ENCODE assay signal across 20 cellular contexts in genomic region chr12:132146098-132146497, GRCh38. TPM values are rescaled to one million over a fixed set of nuclear protein-coding genes. Genes with fewer than 3 reads are reported as not detected.
DNase-seq lines count a peak whose midpoint lies in the region; ATAC-seq and TF ChIP-seq lines count a peak whose summit lies in the region.
"Had no signal": no experiment of that assay in that cellular context is flagged by ENCODE, and none has a peak within 500 bp of the region (broad histone marks: within the 10 kb centered on the region; RNA-seq: fewer than 3 reads in every experiment).

No MANE protein-coding gene starts in this region.

- CTCF ChIA-PET in A673 (lab: Charles Lee), result no interaction called here
- CTCF ChIA-PET in CD4-positive, alpha-beta memory T cell (lab: Charles Lee; ENCODE audit: partially characterized antibody), result interaction anchor here (1.6 to 2.4 kb wide), 2 partner anchors 8 to 268 kb away, joined by 3 to 8 read pairs; no protein-coding TSS in a partner anchor
- CTCF ChIA-PET in naive thymus-derived CD4-positive, alpha-beta T cell (lab: Charles Lee), result no interaction called here

- peaks cover 12 to 19% of the 10 kb centered on the region in 2 donors for H3K36me3 Mint-ChIP-seq in CD4-positive, alpha-beta memory T cell
- H3K36me3 Mint-ChIP-seq in activated T-helper 17 cell treated with anti-CD3 and anti-CD28 coated beads, Interleukin-2, amount 50 U/mL, for 72 hours (ENCODE audit: low read depth), result peaks cover 35% of the 10 kb centered on the region
- H3K36me3 Mint-ChIP-seq in naive thymus-derived CD4-positive, alpha-beta T cell, result peaks cover 0 to 6% (median 0%) of the 10 kb centered on the region in 5 donors

- intact Hi-C loops in A673 (cut with micrococcal nuclease; ENCODE audit: unreplicated experiment), result no loop called here
- intact Hi-C loops in CD4-positive, alpha-beta memory T cell (cut with micrococcal nuclease), result loop anchor here (10.0 kb wide), 1 partner anchor 221 kb away; the partner anchor contains the start of gene PUS1
- intact Hi-C loops in naive thymus-derived CD4-positive, alpha-beta T cell (cut with micrococcal nuclease), result no loop called here

- no peak for ATAC-seq in activated T-helper 17 cell treated with anti-CD3 and anti-CD28 coated beads, Interleukin-2, amount 50 U/mL, for 72 hours (replicated peaks)
- ATAC-seq in naive thymus-derived CD4-positive, alpha-beta T cell, result no peak
- no peak for ATAC-seq in omental fat pad (ENCODE audit: low FRiP score)
- ATAC-seq: gastrocnemius medialis, HCT116, SK-N-SH treated with all-trans-retinoic acid at 6 μM for 48 hours had no signal

- no peaks in the 10 kb centered on the region for H3K4me1 ChIP-seq in A673 (ENCODE audit: insufficient read depth, low read length, poor library complexity, severe bottlenecking)
- peaks cover 27% of the 10 kb centered on the region for H3K4me1 ChIP-seq in CD4-positive, alpha-beta memory T cell (ENCODE audit: insufficient read depth, low read length)
- H3K4me1 ChIP-seq in naive thymus-derived CD4-positive, alpha-beta T cell (ENCODE audit: control insufficient read depth in 2 of 2, insufficient read depth in 2 of 2, low read length in 2 of 2), result peaks cover 21 to 23% of the 10 kb centered on the region in 2 donors

- TF ChIP-seq CTCF in A673 (conservative IDR thresholded peaks at IDR 0.05; ENCODE audit: low read depth, low read length) (no peak), omental fat pad (IDR thresholded peaks at IDR 0.05) (no peak)

- peaks cover 0 to 4% (median 0%) of the 10 kb centered on the region in 8 donors for H3K9me3 Mint-ChIP-seq in CD4-positive, alpha-beta memory T cell
- no peaks in the 10 kb centered on the region for H3K9me3 Mint-ChIP-seq in activated T-helper 17 cell treated with anti-CD3 and anti-CD28 coated beads, Interleukin-2, amount 50 U/mL, for 72 hours
- peaks cover 0 to 4% (median 0%) of the 10 kb centered on the region in 11 donors for H3K9me3 Mint-ChIP-seq in naive thymus-derived CD4-positive, alpha-beta T cell

- POLR2A ChIA-PET in A673 (lab: Charles Lee; ENCODE audit: low non-redundant PET), result no interaction called here
- POLR2A ChIA-PET in CD4-positive, alpha-beta memory T cell (lab: Charles Lee; ENCODE audit: partially characterized antibody), result interaction anchor here (1.0 to 3.0 kb wide), 6 partner anchors 14 to 137 kb away, joined by 3 to 9 read pairs (median 4); no protein-coding TSS in a partner anchor
- POLR2A ChIA-PET in naive thymus-derived CD4-positive, alpha-beta T cell (lab: Charles Lee), result interaction anchor here (1.2 kb wide), 1 partner anchor 76 kb away, joined by 3 read pairs; no protein-coding TSS in a partner anchor

- peaks cover 15 to 42% (median 27%) of the 10 kb centered on the region in 4 donors for H3K4me1 Mint-ChIP-seq in CD4-positive, alpha-beta memory T cell
- peaks cover 9% of the 10 kb centered on the region for H3K4me1 Mint-ChIP-seq in activated T-helper 17 cell treated with anti-CD3 and anti-CD28 coated beads, Interleukin-2, amount 50 U/mL, for 72 hours
- H3K4me1 Mint-ChIP-seq in naive thymus-derived CD4-positive, alpha-beta T cell, result peaks cover 21 to 38% (median 29%) of the 10 kb centered on the region in 7 donors

- H3K27me3 ChIP-seq in A673 (replicated peaks; ENCODE audit: insufficient read depth, low read depth, low read length, poor library complexity), result no peaks in the 10 kb centered on the region
- no peaks in the 10 kb centered on the region for H3K27me3 ChIP-seq in CD4-positive, alpha-beta memory T cell (ENCODE audit: insufficient read depth, low read length)
- H3K27me3 ChIP-seq in naive thymus-derived CD4-positive, alpha-beta T cell (ENCODE audit: control insufficient read depth in 2 of 2, insufficient read depth in 2 of 2, low read length in 2 of 2), result no peaks in the 10 kb centered on the region
- H3K27me3 ChIP-seq: gastrocnemius medialis, suprapubic skin had no signal

- TSS peak; percentile 65 for BruUV-seq in A673 (replicated peaks; lab: Mats Ljungman, UMichigan)

- H3K27ac Mint-ChIP-seq in CD4-positive, alpha-beta memory T cell, result peak overlapping the region; percentile 10 to 99 (median 72)
- peak overlapping the region; percentile 56 for H3K27ac Mint-ChIP-seq in activated T-helper 17 cell treated with anti-CD3 and anti-CD28 coated beads, Interleukin-2, amount 50 U/mL, for 72 hours
- peak overlapping the region; percentile 56 to 93 (median 90) for H3K27ac Mint-ChIP-seq in naive thymus-derived CD4-positive, alpha-beta T cell

- no peaks in the 10 kb centered on the region for H3K9me3 ChIP-seq in A673 (ENCODE audit: low read depth, low read length, poor library complexity, severe bottlenecking)
- no peaks in the 10 kb centered on the region for H3K9me3 ChIP-seq in CD4-positive, alpha-beta memory T cell (ENCODE audit: control insufficient read depth in 1 of 2, low read length in 2 of 2)
- no peaks in the 10 kb centered on the region for H3K9me3 ChIP-seq in naive thymus-derived CD4-positive, alpha-beta T cell (ENCODE audit: control insufficient read depth in 2 of 3, low read length in 3 of 3)
- H3K9me3 ChIP-seq: gastrocnemius medialis, prostate gland, suprapubic skin had no signal

- no peak overlapping the region for H3K27ac ChIP-seq in A673 (ENCODE audit: low read depth, low read length, poor library complexity, severe bottlenecking)
- no peak overlapping the region for H3K27ac ChIP-seq in CD4-positive, alpha-beta memory T cell (ENCODE audit: low read depth, low read length)
- no peak overlapping the region for H3K27ac ChIP-seq in naive thymus-derived CD4-positive, alpha-beta T cell (ENCODE audit: low read depth, low read length)
- H3K27ac ChIP-seq: C4-2B, gastrocnemius medialis, prostate gland, suprapubic skin, VCaP had no signal

- H3K27me3 Mint-ChIP-seq in CD4-positive, alpha-beta memory T cell, result peaks cover 0 to 2% of the 10 kb centered on the region in 2 donors
- no peaks in the 10 kb centered on the region for H3K27me3 Mint-ChIP-seq in activated T-helper 17 cell treated with anti-CD3 and anti-CD28 coated beads, Interleukin-2, amount 50 U/mL, for 72 hours
- H3K27me3 Mint-ChIP-seq in naive thymus-derived CD4-positive, alpha-beta T cell, result peaks cover 0 to 2% (median 0%) of the 10 kb centered on the region in 5 donors

- H3K4me3 ChIP-seq in A673 (ENCODE audit: low read depth, low read length, poor library complexity, severe bottlenecking), result no peak overlapping the region
- H3K4me3 ChIP-seq in CD4-positive, alpha-beta memory T cell (ENCODE audit: low read length in 2 of 2), result no peak overlapping the region
- H3K4me3 ChIP-seq in naive thymus-derived CD4-positive, alpha-beta T cell (ENCODE audit: low read length), result no peak overlapping the region
- H3K4me3 ChIP-seq: prostate gland had no signal

- no peak for DNase-seq in A673 (ENCODE audit: low spot score)
- DNase-seq in CD4-positive, alpha-beta memory T cell, result no peak
- no peak for DNase-seq in naive thymus-derived CD4-positive, alpha-beta T cell
- no peak for DNase-seq in HuH-7 (ENCODE audit: low spot score)
- DNase-seq in stimulated activated CD4-positive, alpha-beta T cell treated with anti-CD3 and anti-CD28 coated beads, Interleukin-12 subunit alpha, Interleukin-12 subunit beta, amount 100 ng/mL, for 4 hours, result no peak
- DNase-seq in omental fat pad (ENCODE audit: low spot score), result no peak
- DNase-seq: activated gamma-delta T cell, caudate nucleus, gastrocnemius medialis, Kasumi-1, midbrain, NCI-H1694, NCI-H524 treated with DMSO at 0.1 percent for 48 hours had no signal

- H3K4me3 Mint-ChIP-seq in CD4-positive, alpha-beta memory T cell, result peak overlapping the region; percentile 52 to 95 (median 88)
- peak overlapping the region; percentile 83 for H3K4me3 Mint-ChIP-seq in activated T-helper 17 cell treated with anti-CD3 and anti-CD28 coated beads, Interleukin-2, amount 50 U/mL, for 72 hours
- H3K4me3 Mint-ChIP-seq in naive thymus-derived CD4-positive, alpha-beta T cell, result peak overlapping the region; percentile 78 to 97 (median 90)

- H3K36me3 ChIP-seq in A673 (ENCODE audit: insufficient read depth, low read length, poor library complexity, severe bottlenecking), result peaks cover 17% of the 10 kb centered on the region
- H3K36me3 ChIP-seq in CD4-positive, alpha-beta memory T cell (ENCODE audit: insufficient read depth, low read length), result peaks cover 12% of the 10 kb centered on the region
- peaks cover 0 to 57% (median 6%) of the 10 kb centered on the region in 3 experiments for H3K36me3 ChIP-seq in naive thymus-derived CD4-positive, alpha-beta T cell (ENCODE audit: control insufficient read depth in 2 of 3, insufficient read depth in 3 of 3, low read length in 3 of 3)

RNA-seq across cellular contexts. Expression of gene NOC4L, which starts 1.8 kb away (rescaled TPM):
- 43.0 and 46.9 TPM in 2 replicates for total RNA-seq in A673 (2021)
- 10 to 100 TPM; 17.0 to 18.5 TPM for total RNA-seq in CD4-positive, alpha-beta memory T cell
- 10 to 100 TPM; 13.9 to 26.0 TPM for polyA plus RNA-seq in CD4-positive, alpha-beta memory T cell
- 10 to 100 TPM; 17.0 to 39.9 TPM for total RNA-seq in activated T-helper 17 cell treated with anti-CD3 and anti-CD28 coated beads, Interleukin-2, amount 50 U/mL, for 72 hours
- total RNA-seq in naive thymus-derived CD4-positive, alpha-beta T cell, result 10 to 100 TPM; 19.3 to 27.1 (median 21.1) TPM
- polyA plus RNA-seq in naive thymus-derived CD4-positive, alpha-beta T cell, result 10 to 100 TPM; 16.9 to 29.0 TPM
- total RNA-seq in omental fat pad, result 10 to 100 TPM in 1 of 4 donors, 1 to 10 TPM in 3; 6.4 to 16.1 (median 9.3) TPM

RNA-seq across cellular contexts. Expression of gene DDX51, which starts 2.0 kb away (rescaled TPM):
- total RNA-seq in A673 (2021), result 35.4 and 38.9 TPM in 2 replicates
- total RNA-seq in CD4-positive, alpha-beta memory T cell, result 10 to 100 TPM; 42.1 to 42.9 TPM
- polyA plus RNA-seq in CD4-positive, alpha-beta memory T cell, result 10 to 100 TPM in 1 of 2 donors, 1 to 10 TPM in 1; 4.0 to 13.0 TPM
- total RNA-seq in activated T-helper 17 cell treated with anti-CD3 and anti-CD28 coated beads, Interleukin-2, amount 50 U/mL, for 72 hours, result 10 to 100 TPM; 20.7 to 44.5 TPM
- total RNA-seq in naive thymus-derived CD4-positive, alpha-beta T cell, result 10 to 100 TPM; 33.2 to 54.8 (median 50.6) TPM
- polyA plus RNA-seq in naive thymus-derived CD4-positive, alpha-beta T cell, result 10 to 100 TPM in 1 of 2 donors, 1 to 10 TPM in 1; 8.8 to 15.6 TPM
- total RNA-seq in omental fat pad, result 10 to 100 TPM in 2 of 4 donors, 1 to 10 TPM in 2; 6.5 to 32.2 (median 10.4) TPM
